Comparison of ENCODE assay signal across 10 cellular contexts in genomic region chr10:93742633-93743349, GRCh38. TPM values are rescaled to one million over a fixed set of nuclear protein-coding genes. Genes with fewer than 3 reads are reported as not detected.
DNase-seq lines count a peak whose midpoint lies in the region; ATAC-seq and TF ChIP-seq lines count a peak whose summit lies in the region.
"Had no signal": no experiment of that assay in that cellular context is flagged by ENCODE, and none has a peak within 500 bp of the region (broad histone marks: within the 10 kb centered on the region; RNA-seq: fewer than 3 reads in every experiment).

No MANE protein-coding gene starts in this region.

- H3K27me3 Mint-ChIP-seq in effector memory CD8-positive, alpha-beta T cell, result peaks cover 17 to 27% of the 10 kb centered on the region in 2 donors
- H3K27me3 Mint-ChIP-seq in progenitor cell of endocrine pancreas, result no peaks in the 10 kb centered on the region

- no peak for DNase-seq in effector memory CD8-positive, alpha-beta T cell
- DNase-seq in NCI-H2081 (lab: John Stamatoyannopoulos, UW), result no peak
- DNase-seq in A172 (ENCODE audit: low spot score), result no peak
- no peak for DNase-seq in progenitor cell of endocrine pancreas (ENCODE audit: low spot score, unreplicated experiment)
- DNase-seq in GM03348 (ENCODE audit: low spot score), result no peak
- DNase-seq: Calu3 had no signal

- H3K36me3 Mint-ChIP-seq in effector memory CD8-positive, alpha-beta T cell (ENCODE audit: insufficient read depth), result no peaks in the 10 kb centered on the region
- H3K36me3 Mint-ChIP-seq in progenitor cell of endocrine pancreas (ENCODE audit: insufficient read depth), result no peaks in the 10 kb centered on the region

- H3K27ac Mint-ChIP-seq in effector memory CD8-positive, alpha-beta T cell, result no peak overlapping the region
- no peak overlapping the region for H3K27ac Mint-ChIP-seq in progenitor cell of endocrine pancreas

- ATAC-seq in GM18499 (IDR thresholded peaks at IDR 0.05; ENCODE audit: insufficient read depth, unreplicated experiment), result peak; percentile 70
- ATAC-seq in GM21723 (IDR thresholded peaks at IDR 0.05; ENCODE audit: unreplicated experiment), result peak; percentile 83
- ATAC-seq in HG03558 (IDR thresholded peaks at IDR 0.05; ENCODE audit: extremely low read depth, unreplicated experiment), result peak; percentile 43
- peak; percentile 26 for ATAC-seq in effector memory CD8-positive, alpha-beta T cell (replicated peaks)

- no peaks in the 10 kb centered on the region for H3K9me3 Mint-ChIP-seq in effector memory CD8-positive, alpha-beta T cell
- H3K9me3 Mint-ChIP-seq in progenitor cell of endocrine pancreas (ENCODE audit: low read depth), result no peaks in the 10 kb centered on the region

- no peak for TF ChIP-seq CTCF in progenitor cell of endocrine pancreas (IDR thresholded peaks at IDR 0.05; ENCODE audit: unreplicated experiment)

- peaks cover 0 to 2% of the 10 kb centered on the region in 2 donors for H3K4me1 Mint-ChIP-seq in effector memory CD8-positive, alpha-beta T cell (ENCODE audit: low read depth in 2 of 2)
- H3K4me1 Mint-ChIP-seq in progenitor cell of endocrine pancreas (ENCODE audit: low read depth), result no peaks in the 10 kb centered on the region

- H3K4me3 Mint-ChIP-seq in effector memory CD8-positive, alpha-beta T cell, result no peak overlapping the region
- H3K4me3 Mint-ChIP-seq in progenitor cell of endocrine pancreas (ENCODE audit: low read depth), result no peak overlapping the region

RNA-seq across cellular contexts. Expression of gene LGI1, which starts 14.9 kb away (rescaled TPM):
- not detected in 2 replicates for total RNA-seq in A172 (2014; rRNA removed; shearing (Covaris generic))
- total RNA-seq in progenitor cell of endocrine pancreas, result not detected in 2 replicates
- total RNA-seq: Calu3, epithelial cell of proximal tubule had no signal

RNA-seq across cellular contexts. Expression of gene FRA10AC1, which starts 40.4 kb away (rescaled TPM):
- 5.4 and 8.3 TPM in 2 replicates for total RNA-seq in A172 (2014; rRNA removed; shearing (Covaris generic))
- 21.9 and 22.1 TPM in 2 replicates for total RNA-seq in progenitor cell of endocrine pancreas

Comparison
In these comparisons a context has a peak if more than half of its experiments do, and no peak if none do; other contexts are left out.
1. ATAC-seq: peak in every context shown above with its lines; median percentile 83 in GM21723; 70 in GM18499; 43 in HG03558; 26 in effector memory CD8-positive, alpha-beta T cell.